7 cellular contexts compared by ENCODE assay signal in genomic region chr5:67166460-67166871, GRCh38. TPM values are rescaled to one million over a fixed set of nuclear protein-coding genes. Genes with fewer than 3 reads are reported as not detected.
DNase-seq lines count a peak whose midpoint lies in the region; ATAC-seq and TF ChIP-seq lines count a peak whose summit lies in the region.

No MANE protein-coding gene starts in this region.

- peaks cover 32% of the 10 kb centered on the region; the same call in 1 of the 2 replicates for H3K36me3 ChIP-seq in Loucy (ENCODE audit: insufficient read depth, low read length)
- H3K36me3 ChIP-seq in left ventricle myocardium inferior = peaks cover 69% of the 10 kb centered on the region

- H3K4me1 ChIP-seq in Loucy (ENCODE audit: insufficient read depth, low read length, poor library complexity, severe bottlenecking) = peaks cover 5% of the 10 kb centered on the region
- peaks cover 12% of the 10 kb centered on the region for H3K4me1 ChIP-seq in left ventricle myocardium inferior

- H3K4me3 ChIP-seq in Loucy (ENCODE audit: low read length, poor library complexity, severe bottlenecking) = peak overlapping the region; percentile 69
- H3K4me3 ChIP-seq in left ventricle myocardium inferior = peak overlapping the region; percentile 54

- no peaks in the 10 kb centered on the region for H3K9me3 ChIP-seq in Loucy (ENCODE audit: insufficient read depth, low read depth, low read length)
- H3K9me3 ChIP-seq in left ventricle myocardium inferior (replicated peaks) = no peaks in the 10 kb centered on the region

- H3K27ac ChIP-seq in left ventricle myocardium inferior (replicated peaks) = peak overlapping the region; percentile 87

- DNase-seq in activated T-helper 1 cell treated with Interleukin-2 at 50 U/mL for 16 hours (ENCODE audit: low read depth) = peak; percentile 60
- DNase-seq in left ventricle myocardium inferior = peak; percentile 58
- peak; percentile 52 to 58 for DNase-seq in stimulated activated CD4-positive, alpha-beta T cell treated with anti-CD3 and anti-CD28 coated beads, Interleukin-15, amount 100 ng/mL, for 1 hour (ENCODE audit: low read depth in 1 of 2, low spot score in 1 of 2)
- no peak for DNase-seq in SKM-1 (lab: John Stamatoyannopoulos, UW; ENCODE audit: unreplicated experiment)
- no peak for DNase-seq in NCI-H2081 (lab: John Stamatoyannopoulos, UW)

- H3K9ac ChIP-seq in Loucy (ENCODE audit: low read depth, low read length, poor library complexity, severe bottlenecking) = peak overlapping the region; percentile 86

- H4K20me1 ChIP-seq in Loucy (ENCODE audit: insufficient read depth, low read length, poor library complexity, severe bottlenecking) = no peaks in the 10 kb centered on the region

- TF ChIP-seq CTCF in Loucy (conservative IDR thresholded peaks at IDR 0.05; ENCODE audit: low read length) = no peak
- no peak for TF ChIP-seq CTCF in left ventricle myocardium inferior (IDR thresholded peaks at IDR 0.05; ENCODE audit: borderline replicate concordance)

- ATAC-seq in GM21526 (IDR thresholded peaks at IDR 0.05; ENCODE audit: low FRiP score, unreplicated experiment) = peak; percentile 43

- no peaks in the 10 kb centered on the region for H3K9me2 ChIP-seq in Loucy (replicated peaks; ENCODE audit: low read depth, low read length)

- intact Hi-C loops in left ventricle myocardium inferior (cut with micrococcal nuclease) = no loop called here

- H2AFZ ChIP-seq in Loucy (ENCODE audit: low read length) = peak overlapping the region; percentile 34; the same call in 1 of the 2 replicates

- no peaks in the 10 kb centered on the region for H3F3A ChIP-seq in Loucy (ENCODE audit: low read depth)

- H3K4me2 ChIP-seq in Loucy (ENCODE audit: low read depth, low read length, poor library complexity, severe bottlenecking) = peak overlapping the region; percentile 72

- H3K79me2 ChIP-seq in Loucy (ENCODE audit: insufficient read depth, low read length) = peaks cover 10% of the 10 kb centered on the region; the same call in 1 of the 2 replicates

- H3K27me3 ChIP-seq in Loucy (ENCODE audit: insufficient read depth, low read length, poor library complexity, severe bottlenecking) = no peaks in the 10 kb centered on the region
- no peaks in the 10 kb centered on the region for H3K27me3 ChIP-seq in left ventricle myocardium inferior (ENCODE audit: low read depth)

RNA-seq across cellular contexts. Expression of gene CD180, which starts 30.1 kb away (rescaled TPM):
- total RNA-seq in left ventricle myocardium inferior = 0.44 TPM

Comparison
In these comparisons a context has a peak if more than half of its experiments do, and no peak if none do; other contexts are left out.
1. DNase-seq: peak in activated T-helper 1 cell treated with Interleukin-2 at 50 U/mL for 16 hours (single experiment), left ventricle myocardium inferior (single experiment) and stimulated activated CD4-positive, alpha-beta T cell treated with anti-CD3 and anti-CD28 coated beads, Interleukin-15, amount 100 ng/mL, for 1 hour (2 of 2); none in SKM-1 (single experiment) and NCI-H2081 (0 of 2).